In genomic region chr1:160846281-160846680, GRCh38 we compare ENCODE assay signal across 1 cellular context.
TF ChIP-seq lines count a peak whose summit lies in the region.

No MANE protein-coding gene starts in this region.

TF ChIP-seq in GM23338, 12 proteins besides CTCF, POLR2A, EP300 and RAD21 (continued from another document):
- TF ChIP-seq, protein P1, sequence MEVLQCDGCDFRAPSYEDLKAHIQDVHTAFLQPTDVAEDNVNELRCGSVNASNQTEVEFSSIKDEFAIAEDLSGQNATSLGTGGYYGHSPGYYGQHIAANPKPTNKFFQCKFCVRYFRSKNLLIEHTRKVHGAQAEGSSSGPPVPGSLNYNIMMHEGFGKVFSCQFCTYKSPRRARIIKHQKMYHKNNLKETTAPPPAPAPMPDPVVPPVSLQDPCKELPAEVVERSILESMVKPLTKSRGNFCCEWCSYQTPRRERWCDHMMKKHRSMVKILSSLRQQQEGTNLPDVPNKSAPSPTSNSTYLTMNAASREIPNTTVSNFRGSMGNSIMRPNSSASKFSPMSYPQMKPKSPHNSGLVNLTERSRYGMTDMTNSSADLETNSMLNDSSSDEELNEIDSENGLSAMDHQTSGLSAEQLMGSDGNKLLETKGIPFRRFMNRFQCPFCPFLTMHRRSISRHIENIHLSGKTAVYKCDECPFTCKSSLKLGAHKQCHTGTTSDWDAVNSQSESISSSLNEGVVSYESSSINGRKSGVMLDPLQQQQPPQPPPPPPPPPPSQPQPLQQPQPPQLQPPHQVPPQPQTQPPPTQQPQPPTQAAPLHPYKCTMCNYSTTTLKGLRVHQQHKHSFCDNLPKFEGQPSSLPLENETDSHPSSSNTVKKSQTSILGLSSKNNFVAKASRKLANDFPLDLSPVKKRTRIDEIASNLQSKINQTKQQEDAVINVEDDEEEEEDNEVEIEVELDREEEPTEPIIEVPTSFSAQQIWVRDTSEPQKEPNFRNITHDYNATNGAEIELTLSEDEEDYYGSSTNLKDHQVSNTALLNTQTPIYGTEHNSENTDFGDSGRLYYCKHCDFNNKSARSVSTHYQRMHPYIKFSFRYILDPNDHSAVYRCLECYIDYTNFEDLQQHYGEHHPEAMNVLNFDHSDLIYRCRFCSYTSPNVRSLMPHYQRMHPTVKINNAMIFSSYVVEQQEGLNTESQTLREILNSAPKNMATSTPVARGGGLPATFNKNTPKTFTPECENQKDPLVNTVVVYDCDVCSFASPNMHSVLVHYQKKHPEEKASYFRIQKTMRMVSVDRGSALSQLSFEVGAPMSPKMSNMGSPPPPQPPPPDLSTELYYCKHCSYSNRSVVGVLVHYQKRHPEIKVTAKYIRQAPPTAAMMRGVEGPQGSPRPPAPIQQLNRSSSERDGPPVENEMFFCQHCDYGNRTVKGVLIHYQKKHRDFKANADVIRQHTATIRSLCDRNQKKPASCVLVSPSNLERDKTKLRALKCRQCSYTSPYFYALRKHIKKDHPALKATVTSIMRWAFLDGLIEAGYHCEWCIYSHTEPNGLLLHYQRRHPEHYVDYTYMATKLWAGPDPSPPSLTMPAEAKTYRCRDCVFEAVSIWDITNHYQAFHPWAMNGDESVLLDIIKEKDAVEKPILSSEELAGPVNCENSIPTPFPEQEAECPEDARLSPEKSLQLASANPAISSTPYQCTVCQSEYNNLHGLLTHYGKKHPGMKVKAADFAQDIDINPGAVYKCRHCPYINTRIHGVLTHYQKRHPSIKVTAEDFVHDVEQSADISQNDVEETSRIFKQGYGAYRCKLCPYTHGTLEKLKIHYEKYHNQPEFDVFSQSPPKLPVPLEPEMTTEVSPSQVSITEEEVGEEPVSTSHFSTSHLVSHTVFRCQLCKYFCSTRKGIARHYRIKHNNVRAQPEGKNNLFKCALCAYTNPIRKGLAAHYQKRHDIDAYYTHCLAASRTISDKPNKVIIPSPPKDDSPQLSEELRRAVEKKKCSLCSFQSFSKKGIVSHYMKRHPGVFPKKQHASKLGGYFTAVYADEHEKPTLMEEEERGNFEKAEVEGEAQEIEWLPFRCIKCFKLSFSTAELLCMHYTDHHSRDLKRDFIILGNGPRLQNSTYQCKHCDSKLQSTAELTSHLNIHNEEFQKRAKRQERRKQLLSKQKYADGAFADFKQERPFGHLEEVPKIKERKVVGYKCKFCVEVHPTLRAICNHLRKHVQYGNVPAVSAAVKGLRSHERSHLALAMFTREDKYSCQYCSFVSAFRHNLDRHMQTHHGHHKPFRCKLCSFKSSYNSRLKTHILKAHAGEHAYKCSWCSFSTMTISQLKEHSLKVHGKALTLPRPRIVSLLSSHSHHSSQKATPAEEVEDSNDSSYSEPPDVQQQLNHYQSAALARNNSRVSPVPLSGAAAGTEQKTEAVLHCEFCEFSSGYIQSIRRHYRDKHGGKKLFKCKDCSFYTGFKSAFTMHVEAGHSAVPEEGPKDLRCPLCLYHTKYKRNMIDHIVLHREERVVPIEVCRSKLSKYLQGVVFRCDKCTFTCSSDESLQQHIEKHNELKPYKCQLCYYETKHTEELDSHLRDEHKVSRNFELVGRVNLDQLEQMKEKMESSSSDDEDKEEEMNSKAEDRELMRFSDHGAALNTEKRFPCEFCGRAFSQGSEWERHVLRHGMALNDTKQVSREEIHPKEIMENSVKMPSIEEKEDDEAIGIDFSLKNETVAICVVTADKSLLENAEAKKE (CRISPR knock-in tag; IDR thresholded peaks at IDR 0.05), result no peak
- TF ChIP-seq, protein P2, sequence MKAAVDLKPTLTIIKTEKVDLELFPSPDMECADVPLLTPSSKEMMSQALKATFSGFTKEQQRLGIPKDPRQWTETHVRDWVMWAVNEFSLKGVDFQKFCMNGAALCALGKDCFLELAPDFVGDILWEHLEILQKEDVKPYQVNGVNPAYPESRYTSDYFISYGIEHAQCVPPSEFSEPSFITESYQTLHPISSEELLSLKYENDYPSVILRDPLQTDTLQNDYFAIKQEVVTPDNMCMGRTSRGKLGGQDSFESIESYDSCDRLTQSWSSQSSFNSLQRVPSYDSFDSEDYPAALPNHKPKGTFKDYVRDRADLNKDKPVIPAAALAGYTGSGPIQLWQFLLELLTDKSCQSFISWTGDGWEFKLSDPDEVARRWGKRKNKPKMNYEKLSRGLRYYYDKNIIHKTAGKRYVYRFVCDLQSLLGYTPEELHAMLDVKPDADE (IDR thresholded peaks at IDR 0.05), result no peak
- TF ChIP-seq EZH2phosphoT487 (IDR thresholded peaks at IDR 0.05; ENCODE audit: unreplicated experiment) (no peak), STAT1 (IDR thresholded peaks at IDR 0.05; ENCODE audit: unreplicated experiment) (no peak), JUNB (IDR thresholded peaks at IDR 0.05; ENCODE audit: unreplicated experiment) (no peak)
TF ChIP-seq in GM23338: peak in this region for 0.
